19 cellular contexts compared by ENCODE assay signal in genomic region chrX:51047950-51048349, GRCh38.
"Had no signal": no experiment of that assay in that cellular context is flagged by ENCODE, and none has a peak within 500 bp of the region (broad histone marks: within the 10 kb centered on the region; RNA-seq: fewer than 3 reads in every experiment).

No MANE protein-coding gene starts in this region.

- DNase-seq: activated CD4-positive, alpha-beta T cell treated with anti-CD3 and anti-CD28 coated beads for 4 hours; activated CD8-positive, alpha-beta memory T cell treated with anti-CD3 and anti-CD28 coated beads, Interleukin-2, amount 50 U/mL, for 48 hours; activated CD8-positive, alpha-beta T cell treated with anti-CD3 and anti-CD28 coated beads for 36 hours; activated naive CD4-positive, alpha-beta T cell; activated naive CD8-positive, alpha-beta T cell treated with anti-CD3 and anti-CD28 coated beads, Interleukin-2, amount 50 U/mL, for 24 hours; caudate nucleus; colonic mucosa; effector CD4-positive, alpha-beta T cell; hippocampal formation; mucosa of descending colon; naive thymus-derived CD8-positive, alpha-beta T cell; stimulated activated naive CD4-positive, alpha-beta T cell; substantia nigra; T1000; transverse colon had no signal

- H3K36me3 Mint-ChIP-seq: naive thymus-derived CD8-positive, alpha-beta T cell had no signal

- H3K27me3 ChIP-seq: right atrium auricular region, transverse colon had no signal

- H3K27ac ChIP-seq: colonic mucosa, right atrium auricular region, transverse colon had no signal

- H3K4me1 Mint-ChIP-seq: activated naive CD8-positive, alpha-beta T cell treated with anti-CD3 and anti-CD28 coated beads, Interleukin-2, amount 50 U/mL, for 24 hours; naive thymus-derived CD8-positive, alpha-beta T cell had no signal

- H3K36me3 ChIP-seq: colonic mucosa, right atrium auricular region, transverse colon had no signal

- H3K4me2 ChIP-seq: smooth muscle cell had no signal

- H3K9me3 ChIP-seq: colonic mucosa, mucosa of descending colon, right atrium auricular region, transverse colon had no signal

- ATAC-seq: activated CD8-positive, alpha-beta T cell treated with anti-CD3 and anti-CD28 coated beads for 36 hours; activated naive CD8-positive, alpha-beta T cell treated with anti-CD3 and anti-CD28 coated beads, Interleukin-2, amount 50 U/mL, for 24 hours; mucosa of descending colon; naive thymus-derived CD8-positive, alpha-beta T cell had no signal

- H3K9me3 Mint-ChIP-seq: activated CD8-positive, alpha-beta T cell treated with anti-CD3 and anti-CD28 coated beads for 36 hours; activated naive CD8-positive, alpha-beta T cell treated with anti-CD3 and anti-CD28 coated beads, Interleukin-2, amount 50 U/mL, for 24 hours; activated T-helper 1 cell treated with anti-CD3 and anti-CD28 coated beads, Interleukin-12 subunit alpha, Interleukin-12 subunit beta, Interleukin-2, Interleukin-4 antibody, amounts not matched to agents 30 ng/mL and 10 ng/mL and 1 ng/mL, durations not matched to agents 14 hours and 24 hours and 36 hours; naive thymus-derived CD8-positive, alpha-beta T cell had no signal

- H3K4me3 ChIP-seq: colonic mucosa, lung, mucosa of descending colon, right atrium auricular region, smooth muscle cell, transverse colon had no signal

- H3K4me1 ChIP-seq: colonic mucosa, right atrium auricular region, transverse colon had no signal

- H3K4me3 Mint-ChIP-seq: activated CD8-positive, alpha-beta T cell treated with anti-CD3 and anti-CD28 coated beads for 36 hours; activated naive CD8-positive, alpha-beta T cell treated with anti-CD3 and anti-CD28 coated beads, Interleukin-2, amount 50 U/mL, for 24 hours; activated T-helper 1 cell treated with anti-CD3 and anti-CD28 coated beads, Interleukin-12 subunit alpha, Interleukin-12 subunit beta, Interleukin-2, Interleukin-4 antibody, amounts not matched to agents 30 ng/mL and 10 ng/mL and 1 ng/mL, durations not matched to agents 14 hours and 24 hours and 36 hours; naive thymus-derived CD8-positive, alpha-beta T cell had no signal

- H3K27ac Mint-ChIP-seq: activated CD8-positive, alpha-beta T cell treated with anti-CD3 and anti-CD28 coated beads for 36 hours; activated naive CD8-positive, alpha-beta T cell treated with anti-CD3 and anti-CD28 coated beads, Interleukin-2, amount 50 U/mL, for 24 hours; activated T-helper 1 cell treated with anti-CD3 and anti-CD28 coated beads, Interleukin-12 subunit alpha, Interleukin-12 subunit beta, Interleukin-2, Interleukin-4 antibody, amounts not matched to agents 30 ng/mL and 10 ng/mL and 1 ng/mL, durations not matched to agents 14 hours and 24 hours and 36 hours; naive thymus-derived CD8-positive, alpha-beta T cell had no signal
